ENCODE assay signal across 16 cellular contexts in genomic region chr9:77290373-77290772, GRCh38.
DNase-seq lines count a peak whose midpoint lies in the region; ATAC-seq and TF ChIP-seq lines count a peak whose summit lies in the region.
"Had no signal": no experiment of that assay in that cellular context is flagged by ENCODE, and none has a peak within 500 bp of the region (broad histone marks: within the 10 kb centered on the region; RNA-seq: fewer than 3 reads in every experiment).

No MANE protein-coding gene starts in this region.

- peaks cover 3% of the 10 kb centered on the region for H3K27me3 Mint-ChIP-seq in GM23338 (ENCODE audit: insufficient read depth, low read depth, poor library complexity)

- peak; percentile 48 for DNase-seq in GM23338 (ENCODE audit: low spot score)
- DNase-seq in SJSA1 (ENCODE audit: low read depth in 1 of 2, low spot score in 2 of 2): peak in 1 of 2 experiments; percentile 31
- DNase-seq in fibroblast of pulmonary artery (ENCODE audit: low read depth): peak; percentile 20
- peak; percentile 9 for DNase-seq in renal cortical epithelial cell (ENCODE audit: low read depth)
- no peak for DNase-seq in hypothalamus (lab: John Stamatoyannopoulos, UW)
- DNase-seq in stimulated activated CD8-positive, alpha-beta memory T cell treated with anti-CD3 and anti-CD28 coated beads, Interleukin-4, amount 100 ng/mL, for 48 hours: no peak
- no peak for DNase-seq in activated gamma-delta T cell (lab: John Stamatoyannopoulos, UW)
- DNase-seq: H7, MV-4-11, NCI-H1417 treated with DMSO at 0.1 percent for 48 hours, NCI-H2081 treated with DMSO at 0.1 percent for 48 hours, NCI-H2227 treated with DMSO at 0.1 percent for 48 hours, NCI-H526, SIG-M5 had no signal

- TF ChIP-seq CTCF in GM23338 (conservative IDR thresholded peaks at IDR 0.05; ENCODE audit: low read depth in 2 of 2) (no peak), fibroblast of pulmonary artery (IDR thresholded peaks at IDR 0.05; ENCODE audit: low read length, missing control alignments) (no peak)

- H3K4me2 ChIP-seq in GM23338: peak overlapping the region; percentile 10; the same call in 1 of the 2 replicates
- H3K4me2 ChIP-seq: BLaER1 had no signal

- H2AFZ ChIP-seq in GM23338: no peak overlapping the region

- 0 out of 2 replicates have a peak, but pooled peaks cover 9% of the 10 kb centered on the region for H3K79me2 ChIP-seq in GM23338 (replicated peaks; ENCODE audit: insufficient read depth)

- H3K9me2 ChIP-seq in GM23338 (ENCODE audit: insufficient read depth): no peaks in the 10 kb centered on the region

- H3K4me1 ChIP-seq in GM23338 (ENCODE audit: insufficient read depth) (peaks cover 30% of the 10 kb centered on the region), SJSA1 (replicated peaks) (peaks cover 14% of the 10 kb centered on the region)
- H3K4me1 ChIP-seq: BLaER1 had no signal

- peak overlapping the region; percentile 13 for H3K27ac ChIP-seq in GM23338 (ENCODE audit: low read depth)
- H3K27ac ChIP-seq in SJSA1: peak overlapping the region; percentile 40
- H3K27ac ChIP-seq: BLaER1 had no signal

- H3K9me3 Mint-ChIP-seq in GM23338: peaks cover 7% of the 10 kb centered on the region; the same call in 2 of the 3 replicates

- H4K20me1 ChIP-seq in GM23338 (replicated peaks; ENCODE audit: insufficient read depth): no peaks in the 10 kb centered on the region
- H4K20me1 ChIP-seq: BLaER1 had no signal

- no peak overlapping the region for H3K4me3 ChIP-seq in GM23338
- H3K4me3 ChIP-seq in SJSA1: no peak overlapping the region
- H3K4me3 ChIP-seq in fibroblast of pulmonary artery (replicated peaks; ENCODE audit: low read depth, low read length): no peak overlapping the region
- H3K4me3 ChIP-seq: BLaER1, GM12878 had no signal

- H3K36me3 ChIP-seq in GM23338 (ENCODE audit: insufficient read depth) (no peaks in the 10 kb centered on the region), SJSA1 (no peaks in the 10 kb centered on the region)

- H3K27me3 ChIP-seq in GM23338 (ENCODE audit: insufficient read depth) (no peaks in the 10 kb centered on the region), SJSA1 (replicated peaks) (no peaks in the 10 kb centered on the region)
- H3K27me3 ChIP-seq: BLaER1 had no signal

- no peaks in the 10 kb centered on the region for H3K9me3 ChIP-seq in SJSA1 (replicated peaks)

- H3F3A ChIP-seq in GM23338 (replicated peaks; ENCODE audit: low read depth): no peaks in the 10 kb centered on the region

- H3K4me1 Mint-ChIP-seq in GM23338: peaks cover 21% of the 10 kb centered on the region

- peak; percentile 21; the same call in 2 of the 3 replicates for ATAC-seq in GM23338
- ATAC-seq: GM12878 had no signal

- H3K36me3 Mint-ChIP-seq in GM23338 (ENCODE audit: low read depth): peaks cover 21% of the 10 kb centered on the region

- peak overlapping the region; percentile 37; the same call in 2 of the 3 replicates for H3K4me3 Mint-ChIP-seq in GM23338

- H3K27ac Mint-ChIP-seq in GM23338: 0 out of 2 replicates have a peak overlapping the region, but pooled peaks have one; percentile 7

TF ChIP-seq in GM23338, 12 proteins besides CTCF, POLR2A, EP300 and RAD21 (continues in another document):
- TF ChIP-seq JUNB (IDR thresholded peaks at IDR 0.05; ENCODE audit: unreplicated experiment) (no peak), STAT1 (IDR thresholded peaks at IDR 0.05; ENCODE audit: unreplicated experiment) (no peak), POLR2AphosphoS5 (IDR thresholded peaks at IDR 0.05; ENCODE audit: low read depth) (no peak), NANOG (IDR thresholded peaks at IDR 0.05; ENCODE audit: borderline replicate concordance) (no peak), REST (IDR thresholded peaks at IDR 0.05; ENCODE audit: unreplicated experiment) (no peak), ETS1 (IDR thresholded peaks at IDR 0.05) (no peak)

Comparison
In these comparisons a context has a peak if more than half of its experiments do, and no peak if none do; other contexts are left out.
1. DNase-seq: peak in GM23338 (single experiment), fibroblast of pulmonary artery (single experiment) and renal cortical epithelial cell (single experiment); none in hypothalamus (0 of 51), stimulated activated CD8-positive, alpha-beta memory T cell treated with anti-CD3 and anti-CD28 coated beads, Interleukin-4, amount 100 ng/mL, for 48 hours (single experiment) and activated gamma-delta T cell (single experiment).